Comparison of ENCODE assay signal across 18 cellular contexts in the genomic region with DNA sequence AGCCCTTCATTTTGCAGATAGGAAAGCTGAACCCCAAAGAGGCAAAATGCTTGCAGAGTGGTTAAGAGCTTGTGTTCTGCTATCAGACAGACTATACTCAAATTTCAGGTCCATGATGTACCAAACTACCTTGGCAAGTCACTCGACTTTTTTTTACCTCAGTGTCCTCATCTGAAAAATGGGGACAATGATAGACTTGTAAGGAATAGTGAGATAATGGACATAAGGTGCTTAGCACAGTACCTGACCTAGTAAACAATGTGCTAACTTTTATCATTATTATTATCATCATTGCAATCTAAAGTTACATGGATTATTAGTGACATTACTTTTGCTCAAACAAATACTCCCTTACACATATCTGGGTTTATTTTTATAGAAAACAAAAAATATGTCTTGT.
DNase-seq lines count a peak whose midpoint lies in the region; ATAC-seq and TF ChIP-seq lines count a peak whose summit lies in the region.
"Had no signal": no experiment of that assay in that cellular context is flagged by ENCODE, and none has a peak within 500 bp of the region (broad histone marks: within the 10 kb centered on the region; RNA-seq: fewer than 3 reads in every experiment).

No MANE protein-coding gene starts in this region.

- H3K4me1 Mint-ChIP-seq in MCF 10A (ENCODE audit: insufficient read depth, unreplicated experiment): peaks cover 8% of the 10 kb centered on the region

- no peak overlapping the region for H3K4me3 Mint-ChIP-seq in MCF 10A (ENCODE audit: unreplicated experiment)
- H3K4me3 Mint-ChIP-seq: CD4-positive, alpha-beta T cell; GM23338 had no signal

- H4K20me1 ChIP-seq in mammary epithelial cell (ENCODE audit: insufficient read depth, low read length): no peaks in the 10 kb centered on the region

- no peaks in the 10 kb centered on the region for H3K9me3 Mint-ChIP-seq in MCF 10A (ENCODE audit: unreplicated experiment)
- H3K9me3 Mint-ChIP-seq: CD4-positive, alpha-beta T cell; GM23338 had no signal

- no peaks in the 10 kb centered on the region for H3K27me3 ChIP-seq in mammary epithelial cell (ENCODE audit: insufficient read depth, low read length)
- H3K27me3 ChIP-seq in Panc1 (ENCODE audit: control insufficient read depth, insufficient read depth, low read length): no peaks in the 10 kb centered on the region

- no peak overlapping the region for H3K4me2 ChIP-seq in mammary epithelial cell (ENCODE audit: insufficient read depth, low read depth, low read length)
- H3K4me2 ChIP-seq: A549, GM23338 had no signal

- peaks cover 16% of the 10 kb centered on the region for H3K4me1 ChIP-seq in mammary epithelial cell (ENCODE audit: insufficient read depth, low read length)
- peaks cover 16% of the 10 kb centered on the region; the same call in 1 of the 2 replicates for H3K4me1 ChIP-seq in Panc1 (ENCODE audit: control insufficient read depth, insufficient read depth, low read length)
- H3K4me1 ChIP-seq in mesodermal cell (ENCODE audit: control insufficient read depth, insufficient read depth, low read length, poor library complexity, severe bottlenecking): peaks cover 22% of the 10 kb centered on the region

- in situ Hi-C loops in mammary epithelial cell (cut with MboI; ENCODE audit: low sequenced_read_pairs in 2 of 2): no loop called here
- in situ Hi-C loops in Panc1 (cut with HindIII; ENCODE audit: low pct_unique_long_range_greater_than_20kb, low sequenced_read_pairs): no loop called here

- DNase-seq in mammary epithelial cell: no peak
- DNase-seq in MCF 10A (ENCODE audit: unreplicated experiment): no peak
- no peak for DNase-seq in Panc1 (ENCODE audit: low read depth, low spot score)
- no peak for DNase-seq in NCI-H1694 treated with DMSO at 0.1 percent for 48 hours (lab: John Stamatoyannopoulos, UW)
- no peak for DNase-seq in activated gamma-delta T cell treated with Interleukin-2 at 50 U/mL for 16 hours
- no peak for DNase-seq in NCI-H2107 treated with DMSO at 0.1 percent for 48 hours (lab: John Stamatoyannopoulos, UW; ENCODE audit: unreplicated experiment)
- DNase-seq: AML-193; CD4-positive, alpha-beta T cell; DMS153; DMS79; GDM1; HCEC 1CT had no signal

- no peak overlapping the region for H3K27ac Mint-ChIP-seq in MCF 10A (ENCODE audit: low read depth, unreplicated experiment)
- H3K27ac Mint-ChIP-seq: CD4-positive, alpha-beta T cell; GM23338 had no signal

- dilution Hi-C loops in mammary epithelial cell (cut with HindIII; ENCODE audit: low sequenced_read_pairs): no loop called here

- no peak for TF ChIP-seq CTCF in mammary epithelial cell (conservative IDR thresholded peaks at IDR 0.05 in 1 of 2, IDR thresholded peaks at IDR 0.05 in 1 of 2; ENCODE audit: extremely low read depth in 1 of 2, insufficient read depth in 1 of 2, low read depth in 1 of 2, low read length in 2 of 2)
- no peak for TF ChIP-seq CTCF in MCF 10A (IDR thresholded peaks at IDR 0.05; ENCODE audit: unreplicated experiment)
- TF ChIP-seq CTCF in Panc1 (IDR thresholded peaks at IDR 0.05): no peak

- H3K36me3 ChIP-seq in mammary epithelial cell (ENCODE audit: insufficient read depth, low read length): no peaks in the 10 kb centered on the region
- H3K36me3 ChIP-seq in Panc1 (ENCODE audit: control insufficient read depth, insufficient read depth, low read length): no peaks in the 10 kb centered on the region
- no peaks in the 10 kb centered on the region for H3K36me3 ChIP-seq in mesodermal cell (ENCODE audit: control insufficient read depth, insufficient read depth, low read length)

- H3K9me3 ChIP-seq in mammary epithelial cell (replicated peaks; ENCODE audit: insufficient read depth, low read length) (no peaks in the 10 kb centered on the region), Panc1 (ENCODE audit: control insufficient read depth, insufficient read depth, low read depth, low read length) (no peaks in the 10 kb centered on the region; the same call in 1 of the 2 replicates), mesodermal cell (ENCODE audit: control insufficient read depth, low read length) (no peaks in the 10 kb centered on the region)
- H3K9me3 ChIP-seq: A549 had no signal

- no peaks in the 10 kb centered on the region for H3K36me3 Mint-ChIP-seq in MCF 10A (ENCODE audit: insufficient read depth, unreplicated experiment)

- H3K27ac ChIP-seq in mammary epithelial cell (ENCODE audit: insufficient read depth, low read depth, low read length) (peak overlapping the region; percentile 51), Panc1 (ENCODE audit: low read length) (peak overlapping the region; percentile 73), mesodermal cell (ENCODE audit: low read depth, low read length, severe bottlenecking) (peak overlapping the region; percentile 77)
- H3K27ac ChIP-seq: 22Rv1, A549, C4-2B, HL-60 had no signal

- no peaks in the 10 kb centered on the region for H3K27me3 Mint-ChIP-seq in MCF 10A (ENCODE audit: insufficient read depth, unreplicated experiment)
- H3K27me3 Mint-ChIP-seq: CD4-positive, alpha-beta T cell had no signal

- CTCF ChIA-PET in mammary epithelial cell (lab: Charles Lee; ENCODE audit: low non-redundant PET): no interaction called here
- CTCF ChIA-PET in MCF 10A (lab: Yijun Ruan, JAX): interaction anchor here (1.1 to 1.2 kb wide), 2 partner anchors 11 to 75 kb away, joined by 3 to 5 read pairs; no protein-coding TSS in a partner anchor
- CTCF ChIA-PET in Panc1 (lab: Charles Lee): interaction anchor here (0.6 kb wide), 1 partner anchor 26 kb away, joined by 3 read pairs; no protein-coding TSS in a partner anchor

- WGBS in mammary epithelial cell (ENCODE audit: low coverage, missing lambda C conversion rate): 80% methylated on average over 1 of the region's 1 CpG
- no CpG with 5 or more reads among the region's 1 CpG for WGBS in mesodermal cell (ENCODE audit: insufficient coverage in 2 of 2), 2 experiments

- H3K9ac ChIP-seq in mammary epithelial cell (ENCODE audit: insufficient read depth, low read length): no peak overlapping the region

- POLR2A ChIA-PET in MCF 10A (lab: Yijun Ruan, JAX): interaction anchor here (0.5 to 1.5 kb wide), 4 partner anchors 9 to 507 kb away, joined by 3 to 4 read pairs (median 4); no protein-coding TSS in a partner anchor
- POLR2A ChIA-PET in Panc1 (lab: Charles Lee): no interaction called here

- H3K4me3 ChIP-seq in mammary epithelial cell (replicated peaks in 1 of 3; ENCODE audit: insufficient read depth in 1 of 3, low read depth in 2 of 3, low read length in 3 of 3): no peak overlapping the region
- no peak overlapping the region for H3K4me3 ChIP-seq in Panc1 (ENCODE audit: low read depth in 2 of 2, low read length in 2 of 2)
- no peak overlapping the region for H3K4me3 ChIP-seq in mesodermal cell (ENCODE audit: extremely low read depth, insufficient read depth, low read length, poor library complexity, severe bottlenecking)
- H3K4me3 ChIP-seq: A549, GM23338 had no signal

- BruUV-seq in mammary epithelial cell (replicated peaks; lab: Mats Ljungman, UMichigan) (no TSS peak), MCF 10A (replicated peaks; lab: Mats Ljungman, UMichigan) (no TSS peak), Panc1 (replicated peaks; lab: Mats Ljungman, UMichigan) (no TSS peak)

- intact Hi-C loops in mammary epithelial cell (cut with micrococcal nuclease) (no loop called here), MCF 10A (cut with micrococcal nuclease) (no loop called here), Panc1 (cut with micrococcal nuclease; ENCODE audit: unreplicated experiment) (no loop called here)

- ATAC-seq in Panc1: no peak; the same call in 1 of the 2 replicates
- ATAC-seq: A549, GM23338 had no signal

- no peaks in the 10 kb centered on the region for H3K79me2 ChIP-seq in mammary epithelial cell (ENCODE audit: insufficient read depth, low read length)

- peak overlapping the region; percentile 54 for H2AFZ ChIP-seq in mammary epithelial cell (ENCODE audit: low read depth, low read length)
- H2AFZ ChIP-seq: GM23338 had no signal
